In genomic region chr20:38907918-38908677, GRCh38 we compare ENCODE assay signal across 1 cellular context.
TF ChIP-seq lines count a peak whose summit lies in the region.

No MANE protein-coding gene starts in this region.

TF ChIP-seq in A549, 52 proteins besides CTCF, POLR2A, EP300 and RAD21 (continued from another document):
- no peak for TF ChIP-seq ELK1 (IDR thresholded peaks at IDR 0.05; ENCODE audit: low read depth, low read length)
